ENCODE assay signal across 15 cellular contexts in genomic region chr10:71429929-71430328, GRCh38. TPM values are rescaled to one million over a fixed set of nuclear protein-coding genes. Genes with fewer than 3 reads are reported as not detected.
DNase-seq lines count a peak whose midpoint lies in the region; ATAC-seq and TF ChIP-seq lines count a peak whose summit lies in the region.
"Had no signal": no experiment of that assay in that cellular context is flagged by ENCODE, and none has a peak within 500 bp of the region (broad histone marks: within the 10 kb centered on the region; RNA-seq: fewer than 3 reads in every experiment).

No MANE protein-coding gene starts in this region.

- H3K79me2 ChIP-seq in OCI-LY7 (ENCODE audit: insufficient read depth, low read depth, low read length) = no peaks in the 10 kb centered on the region
- no peaks in the 10 kb centered on the region for H3K79me2 ChIP-seq in hepatocyte

- 0 out of 2 replicates have a peak, but pooled peaks have one; percentile 33 for TF ChIP-seq CTCF in GM12874 (IDR thresholded peaks at IDR 0.05; ENCODE audit: insufficient read depth, low read depth, low read length)
- TF ChIP-seq CTCF in OCI-LY7 (conservative IDR thresholded peaks at IDR 0.05; ENCODE audit: low read length) = peak; percentile 46
- peak; percentile 21 for TF ChIP-seq CTCF in fibroblast of mammary gland (conservative IDR thresholded peaks at IDR 0.05; ENCODE audit: control insufficient read depth, insufficient read depth, low read depth, low read length)
- peak; percentile 48 for TF ChIP-seq CTCF in progenitor cell of endocrine pancreas (IDR thresholded peaks at IDR 0.05; ENCODE audit: unreplicated experiment)
- TF ChIP-seq CTCF in hepatocyte (IDR thresholded peaks at IDR 0.05; ENCODE audit: poor library complexity) = no peak

- CTCF ChIA-PET in OCI-LY7 (lab: Charles Lee; ENCODE audit: unreplicated experiment) = interaction anchor here (0.6 kb wide), 1 partner anchor 146 kb away, joined by 3 read pairs; no protein-coding TSS in a partner anchor

- H3K4me2 ChIP-seq in OCI-LY7 (ENCODE audit: low read length) = no peak overlapping the region
- H3K4me2 ChIP-seq in hepatocyte = no peak overlapping the region

- peaks cover 22% of the 10 kb centered on the region for H3K27me3 Mint-ChIP-seq in progenitor cell of endocrine pancreas
- H3K27me3 Mint-ChIP-seq in effector memory CD8-positive, alpha-beta T cell = peaks cover 15 to 28% of the 10 kb centered on the region in 2 donors

- H3K9me3 ChIP-seq in OCI-LY7 (ENCODE audit: low read length) (no peaks in the 10 kb centered on the region), hepatocyte (ENCODE audit: low read depth) (no peaks in the 10 kb centered on the region)
- H3K9me3 ChIP-seq: ascending aorta had no signal

- intact Hi-C loops in OCI-LY7 (cut with micrococcal nuclease; ENCODE audit: unreplicated experiment) = no loop called here

- H3K4me1 ChIP-seq in OCI-LY7 (ENCODE audit: insufficient read depth, low read length, poor library complexity, severe bottlenecking) = no peaks in the 10 kb centered on the region
- no peaks in the 10 kb centered on the region for H3K4me1 ChIP-seq in hepatocyte (ENCODE audit: insufficient read depth)
- H3K4me1 ChIP-seq: ascending aorta had no signal

- H4K20me1 ChIP-seq in OCI-LY7 (ENCODE audit: insufficient read depth, low read length) (no peaks in the 10 kb centered on the region), hepatocyte (ENCODE audit: insufficient read depth, poor library complexity, severe bottlenecking) (no peaks in the 10 kb centered on the region)

- H3K27me3 ChIP-seq in hepatocyte = no peaks in the 10 kb centered on the region
- H3K27me3 ChIP-seq: ascending aorta had no signal

- no peaks in the 10 kb centered on the region for H3K4me1 Mint-ChIP-seq in progenitor cell of endocrine pancreas (ENCODE audit: low read depth)
- H3K4me1 Mint-ChIP-seq in effector memory CD8-positive, alpha-beta T cell (ENCODE audit: low read depth in 2 of 2) = peaks cover 12% of the 10 kb centered on the region in 2 donors
- H3K4me1 Mint-ChIP-seq: activated CD4-positive, alpha-beta T cell treated with anti-CD3 and anti-CD28 coated beads for 36 hours had no signal

- no peak for DNase-seq in OCI-LY7 (ENCODE audit: low spot score)
- DNase-seq in fibroblast of mammary gland (ENCODE audit: low read depth) = no peak
- no peak for DNase-seq in progenitor cell of endocrine pancreas (ENCODE audit: low spot score, unreplicated experiment)
- no peak for DNase-seq in cerebellar nuclear complex (lab: John Stamatoyannopoulos, UW)
- no peak for DNase-seq in effector memory CD8-positive, alpha-beta T cell
- no peak for DNase-seq in GOT3 (lab: John Stamatoyannopoulos, UW)
- no peak for DNase-seq in hepatocyte (ENCODE audit: low spot score)
- DNase-seq: activated CD4-positive, alpha-beta T cell treated with anti-CD3 and anti-CD28 coated beads for 36 hours; left ventricle myocardium superior; OCI-M1; stimulated activated CD4-positive, alpha-beta T cell treated with anti-CD3 and anti-CD28 coated beads, Interleukin-12 subunit alpha, Interleukin-12 subunit beta, amount 100 ng/mL, for 4 hours had no signal

- H3K36me3 Mint-ChIP-seq in progenitor cell of endocrine pancreas (ENCODE audit: insufficient read depth) = no peaks in the 10 kb centered on the region
- no peaks in the 10 kb centered on the region for H3K36me3 Mint-ChIP-seq in effector memory CD8-positive, alpha-beta T cell (ENCODE audit: insufficient read depth)
- H3K36me3 Mint-ChIP-seq: T-cell had no signal

- no peak overlapping the region for H3K4me3 Mint-ChIP-seq in progenitor cell of endocrine pancreas (ENCODE audit: low read depth)
- H3K4me3 Mint-ChIP-seq in effector memory CD8-positive, alpha-beta T cell = no peak overlapping the region
- H3K4me3 Mint-ChIP-seq: activated CD4-positive, alpha-beta T cell treated with anti-CD3 and anti-CD28 coated beads for 36 hours; CD4-positive, alpha-beta T cell; T-cell had no signal

- H3K4me3 ChIP-seq in OCI-LY7 (ENCODE audit: low read depth, low read length, poor library complexity, severe bottlenecking) (no peak overlapping the region), fibroblast of mammary gland (ENCODE audit: control insufficient read depth, low read depth, low read length) (no peak overlapping the region), hepatocyte (no peak overlapping the region)
- H3K4me3 ChIP-seq: ascending aorta had no signal

- H3K27ac ChIP-seq in OCI-LY7 (ENCODE audit: low read depth, low read length, poor library complexity, severe bottlenecking) (no peak overlapping the region), hepatocyte (no peak overlapping the region)
- H3K27ac ChIP-seq: ascending aorta had no signal

- no TSS peak for BruUV-seq in OCI-LY7 (replicated peaks; lab: Mats Ljungman, UMichigan)

- H3K9me2 ChIP-seq in OCI-LY7 (ENCODE audit: insufficient read depth, low read length) = no peaks in the 10 kb centered on the region
- H3K9me2 ChIP-seq in hepatocyte (replicated peaks; ENCODE audit: insufficient read depth) = no peaks in the 10 kb centered on the region

- POLR2A ChIA-PET in OCI-LY7 (lab: Charles Lee) = interaction anchor here (0.7 to 1.3 kb wide), 3 partner anchors 10 to 39 kb away, joined by 3 to 4 read pairs (median 3); no protein-coding TSS in a partner anchor

- H2AFZ ChIP-seq in OCI-LY7 (ENCODE audit: low read length) = no peak overlapping the region
- H2AFZ ChIP-seq in hepatocyte = no peak overlapping the region

- no peak overlapping the region for H3K27ac Mint-ChIP-seq in progenitor cell of endocrine pancreas
- H3K27ac Mint-ChIP-seq in effector memory CD8-positive, alpha-beta T cell = peak overlapping the region in 1 of 2 donors; percentile 16
- H3K27ac Mint-ChIP-seq: activated CD4-positive, alpha-beta T cell treated with anti-CD3 and anti-CD28 coated beads for 36 hours; CD4-positive, alpha-beta T cell; T-cell had no signal

- no peak for ATAC-seq in effector memory CD8-positive, alpha-beta T cell (replicated peaks)
- ATAC-seq: activated CD4-positive, alpha-beta T cell treated with anti-CD3 and anti-CD28 coated beads for 36 hours; left ventricle myocardium superior; T-cell had no signal

- no peaks in the 10 kb centered on the region for H3K9me3 Mint-ChIP-seq in progenitor cell of endocrine pancreas (ENCODE audit: low read depth)
- H3K9me3 Mint-ChIP-seq in effector memory CD8-positive, alpha-beta T cell = no peaks in the 10 kb centered on the region
- H3K9me3 Mint-ChIP-seq: CD4-positive, alpha-beta T cell; T-cell had no signal

- no peaks in the 10 kb centered on the region for H3K36me3 ChIP-seq in OCI-LY7 (ENCODE audit: insufficient read depth, low read length)
- H3K36me3 ChIP-seq in hepatocyte (replicated peaks; ENCODE audit: insufficient read depth, low read depth) = no peaks in the 10 kb centered on the region
- H3K36me3 ChIP-seq: ascending aorta had no signal

- 89% methylated on average over 2 of the region's 2 CpGs for WGBS in hepatocyte (ENCODE audit: low lambda C conversion rate, missing lambda C conversion rate)

RNA-seq across cellular contexts. Expression of gene CDH23, which starts 33.2 kb away (rescaled TPM):
- total RNA-seq in OCI-LY7 (2014; rRNA removed; shearing (Covaris generic)) = 0.33 and 0.92 TPM in 2 replicates
- total RNA-seq in OCI-LY7 (2022) (8.1 and 9.9 TPM in 2 replicates), progenitor cell of endocrine pancreas (0.43 and 0.53 TPM in 2 replicates), hepatocyte (0.30 and 0.56 TPM in 2 replicates)
- polyA plus RNA-seq in hepatocyte = 0.66 and 1.5 TPM in 2 replicates
